In the genomic region with DNA sequence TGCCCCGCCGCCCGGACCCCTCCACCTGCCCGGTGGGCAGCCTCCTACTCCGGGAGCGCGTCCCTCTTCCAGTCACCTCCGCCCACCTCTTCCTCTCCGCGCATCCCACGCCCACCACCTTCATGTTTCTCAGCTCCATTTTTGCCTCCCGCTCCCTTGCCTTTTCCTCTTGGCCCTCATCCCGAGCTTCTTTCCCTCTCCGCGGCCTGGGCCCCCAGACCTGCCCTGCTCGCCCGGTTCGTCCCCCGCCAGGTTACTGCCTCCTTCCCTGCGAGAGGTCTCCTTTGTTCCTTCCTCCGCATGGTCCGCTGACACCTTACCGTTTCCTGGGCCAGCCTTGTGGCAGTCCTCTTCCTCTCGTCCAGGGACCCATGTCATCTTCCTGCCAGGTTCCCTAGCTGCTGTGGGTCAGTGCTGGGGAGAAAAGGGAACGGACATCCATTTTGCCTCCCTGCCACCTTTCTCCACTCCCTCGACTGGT, we compare ENCODE assay signal across 8 cellular contexts. TPM values are rescaled to one million over a fixed set of nuclear protein-coding genes. Genes with fewer than 3 reads are reported as not detected.
DNase-seq lines count a peak whose midpoint lies in the region; ATAC-seq and TF ChIP-seq lines count a peak whose summit lies in the region.

No MANE protein-coding gene starts in this region.

- DNase-seq in GM12865 (ENCODE audit: low read depth), result peak; percentile 24
- peak; percentile 23 for DNase-seq in LoVo (ENCODE audit: low spot score)
- peak; percentile 17 for DNase-seq in activated T-helper 2 cell treated with anti-CD3 and anti-CD28 coated beads, Interferon-gamma antibody, Interleukin-2, Interleukin-4, amounts not matched to agents 10 μg/mL and 5 μg/mL and 100 μg/mL, durations not matched to agents 14 hours and 24 hours and 36 hours (ENCODE audit: low spot score)
- no peak for DNase-seq in left ventricle myocardium inferior
- DNase-seq in sciatic nerve (ENCODE audit: low spot score), result no peak

- peak overlapping the region; percentile 99 for H3K27ac ChIP-seq in left ventricle myocardium inferior (replicated peaks)

- peaks cover 40% of the 10 kb centered on the region for H3K4me1 Mint-ChIP-seq in activated T-helper 2 cell treated with anti-CD3 and anti-CD28 coated beads, Interferon-gamma antibody, Interleukin-2, Interleukin-4, amounts not matched to agents 10 μg/mL and 5 μg/mL and 100 μg/mL, durations not matched to agents 14 hours and 24 hours and 36 hours (ENCODE audit: low read depth)

- ATAC-seq in sciatic nerve (peak; percentile 14), GM21576 (IDR thresholded peaks at IDR 0.05; ENCODE audit: unreplicated experiment) (no peak), HG02623 (IDR thresholded peaks at IDR 0.05; ENCODE audit: unreplicated experiment) (no peak), GM18858 (IDR thresholded peaks at IDR 0.05; ENCODE audit: unreplicated experiment) (no peak)

- no peaks in the 10 kb centered on the region for H3K9me3 ChIP-seq in left ventricle myocardium inferior (replicated peaks)

- H3K36me3 ChIP-seq in left ventricle myocardium inferior, result no peaks in the 10 kb centered on the region

- intact Hi-C loops in activated T-helper 2 cell treated with anti-CD3 and anti-CD28 coated beads, Interferon-gamma antibody, Interleukin-2, Interleukin-4, amounts not matched to agents 10 μg/mL and 5 μg/mL and 100 μg/mL, durations not matched to agents 14 hours and 24 hours and 36 hours (cut with micrococcal nuclease), result loop anchor here (10.0 kb wide), 1 partner anchor 930 kb away; a partner anchor contains a TSS
- intact Hi-C loops in left ventricle myocardium inferior (cut with micrococcal nuclease) (no loop called here), sciatic nerve (cut with DNase I) (no loop called here)

- H3K27me3 Mint-ChIP-seq in activated T-helper 2 cell treated with anti-CD3 and anti-CD28 coated beads, Interferon-gamma antibody, Interleukin-2, Interleukin-4, amounts not matched to agents 10 μg/mL and 5 μg/mL and 100 μg/mL, durations not matched to agents 14 hours and 24 hours and 36 hours (ENCODE audit: low read depth), result peaks cover 3% of the 10 kb centered on the region

- no peaks in the 10 kb centered on the region for H3K27me3 ChIP-seq in left ventricle myocardium inferior (ENCODE audit: low read depth)

- no peaks in the 10 kb centered on the region for H3K9me3 Mint-ChIP-seq in activated T-helper 2 cell treated with anti-CD3 and anti-CD28 coated beads, Interferon-gamma antibody, Interleukin-2, Interleukin-4, amounts not matched to agents 10 μg/mL and 5 μg/mL and 100 μg/mL, durations not matched to agents 14 hours and 24 hours and 36 hours

- H3K4me3 Mint-ChIP-seq in activated T-helper 2 cell treated with anti-CD3 and anti-CD28 coated beads, Interferon-gamma antibody, Interleukin-2, Interleukin-4, amounts not matched to agents 10 μg/mL and 5 μg/mL and 100 μg/mL, durations not matched to agents 14 hours and 24 hours and 36 hours (ENCODE audit: low read depth), result peak overlapping the region; percentile 89

- H3K36me3 Mint-ChIP-seq in activated T-helper 2 cell treated with anti-CD3 and anti-CD28 coated beads, Interferon-gamma antibody, Interleukin-2, Interleukin-4, amounts not matched to agents 10 μg/mL and 5 μg/mL and 100 μg/mL, durations not matched to agents 14 hours and 24 hours and 36 hours (ENCODE audit: low read depth), result no peaks in the 10 kb centered on the region

- peak overlapping the region; percentile 89 for H3K27ac Mint-ChIP-seq in activated T-helper 2 cell treated with anti-CD3 and anti-CD28 coated beads, Interferon-gamma antibody, Interleukin-2, Interleukin-4, amounts not matched to agents 10 μg/mL and 5 μg/mL and 100 μg/mL, durations not matched to agents 14 hours and 24 hours and 36 hours

- H3K4me3 ChIP-seq in GM12865 (ENCODE audit: low read depth, low read length) (peak overlapping the region; percentile 70), left ventricle myocardium inferior (peak overlapping the region; percentile 100)

- TF ChIP-seq CTCF in GM12865 (IDR thresholded peaks at IDR 0.05; ENCODE audit: insufficient read depth, low read depth, low read length, missing control alignments) (no peak), left ventricle myocardium inferior (IDR thresholded peaks at IDR 0.05; ENCODE audit: borderline replicate concordance) (no peak)

- peaks cover 52% of the 10 kb centered on the region for H3K4me1 ChIP-seq in left ventricle myocardium inferior

RNA-seq across cellular contexts. Expression of a gene that starts 0.6 kb away (rescaled TPM):
- 58.7 and 62.6 TPM in 2 replicates for total RNA-seq in activated T-helper 2 cell treated with anti-CD3 and anti-CD28 coated beads, Interferon-gamma antibody, Interleukin-2, Interleukin-4, amounts not matched to agents 10 μg/mL and 5 μg/mL and 100 μg/mL, durations not matched to agents 14 hours and 24 hours and 36 hours
- total RNA-seq in left ventricle myocardium inferior (102 TPM), sciatic nerve (46.3 TPM)

Comparison
In these comparisons a context has a peak if more than half of its experiments do, and no peak if none do; other contexts are left out.
1. DNase-seq: peak in GM12865 (single experiment), LoVo (single experiment) and activated T-helper 2 cell treated with anti-CD3 and anti-CD28 coated beads, Interferon-gamma antibody, Interleukin-2, Interleukin-4, amounts not matched to agents 10 μg/mL and 5 μg/mL and 100 μg/mL, durations not matched to agents 14 hours and 24 hours and 36 hours (single experiment); none in left ventricle myocardium inferior (single experiment) and sciatic nerve (single experiment).